Comparison of ENCODE assay signal across 1 cellular context in genomic region chr22:31895317-31896133, GRCh38.
A peak's percentile ranks its signal among the peaks of the same experiment; 100 is the strongest.
TF ChIP-seq lines count a peak whose summit lies in the region.

No MANE protein-coding gene starts in this region.

TF ChIP-seq in K562, 482 proteins besides CTCF, POLR2A, EP300 and RAD21 (continued from another document and continues in another):
- TF ChIP-seq ZNF518B (CRISPR knock-in tag; IDR thresholded peaks at IDR 0.05) = no peak
- TF ChIP-seq TGIF2 (CRISPR knock-in tag; IDR thresholded peaks at IDR 0.05) = no peak
- TF ChIP-seq ZNF695 (CRISPR knock-in tag; IDR thresholded peaks at IDR 0.05) = no peak
- no peak for TF ChIP-seq TCF7 (IDR thresholded peaks at IDR 0.05; ENCODE audit: borderline replicate concordance)
- no peak; the same call in 1 of the 2 replicates for TF ChIP-seq NFE2L1 (tag; IDR thresholded peaks at IDR 0.05; ENCODE audit: borderline replicate concordance, low read depth)
- TF ChIP-seq TAL1 (IDR thresholded peaks at IDR 0.05) = peak; percentile 95
- no peak for TF ChIP-seq MGA (IDR thresholded peaks at IDR 0.05)
- peak; percentile 36; the same call in 1 of the 2 replicates for TF ChIP-seq HDAC2 (IDR thresholded peaks at IDR 0.05)
- TF ChIP-seq RBFOX2 (IDR thresholded peaks at IDR 0.05; ENCODE audit: low read depth, low read length) = peak; percentile 33; the same call in 1 of the 2 replicates
- peak in 1 of 2 experiments; percentile 46; a peak in 1 of 4 replicates for TF ChIP-seq NONO (IDR thresholded peaks at IDR 0.05; ENCODE audit: low read depth in 2 of 2, low read length in 1 of 2)
- TF ChIP-seq RBM15 (IDR thresholded peaks at IDR 0.05; ENCODE audit: insufficient read depth, low read length) = no peak
- TF ChIP-seq NCOR1 (IDR thresholded peaks at IDR 0.05) = peak; percentile 94
- no peak for TF ChIP-seq PBX2 (CRISPR knock-in tag; IDR thresholded peaks at IDR 0.05; ENCODE audit: low read depth)
- TF ChIP-seq PBX2 (tag; conservative IDR thresholded peaks at IDR 0.05; ENCODE audit: low read depth) = peak; percentile 82
- TF ChIP-seq STAG1 (CRISPR knock-in tag; IDR thresholded peaks at IDR 0.05; ENCODE audit: borderline replicate concordance) = no peak
- TF ChIP-seq ZNF175 (CRISPR knock-in tag; IDR thresholded peaks at IDR 0.05; ENCODE audit: low read depth) = no peak
- TF ChIP-seq TOE1 (IDR thresholded peaks at IDR 0.05; ENCODE audit: borderline replicate concordance) = no peak
- TF ChIP-seq TOE1 (CRISPR knock-in tag; IDR thresholded peaks at IDR 0.05; ENCODE audit: borderline replicate concordance, low read depth) = no peak
- TF ChIP-seq PHF20 (IDR thresholded peaks at IDR 0.05; ENCODE audit: partially characterized antibody) = no peak
- no peak; the same call in 1 of the 2 replicates for TF ChIP-seq GTF2E2 (tag; IDR thresholded peaks at IDR 0.05)
- no peak for TF ChIP-seq RBM25 (IDR thresholded peaks at IDR 0.05; ENCODE audit: low read depth, low read length, severe bottlenecking)
- TF ChIP-seq ZNF780A (CRISPR knock-in tag; IDR thresholded peaks at IDR 0.05) = no peak
- no peak; a peak in 1 of 3 replicates for TF ChIP-seq CBX3 (IDR thresholded peaks at IDR 0.05; ENCODE audit: borderline replicate concordance in 1 of 2, low read length in 2 of 2)
- no peak for TF ChIP-seq ZNF239 (CRISPR knock-in tag; IDR thresholded peaks at IDR 0.05)
- TF ChIP-seq ZBTB40 (IDR thresholded peaks at IDR 0.05) = no peak
- TF ChIP-seq ZBTB40 (CRISPR knock-in tag; IDR thresholded peaks at IDR 0.05) = no peak
- TF ChIP-seq EGR1 (conservative IDR thresholded peaks at IDR 0.05) = no peak
- no peak for TF ChIP-seq ZBTB7A (IDR thresholded peaks at IDR 0.05; ENCODE audit: borderline replicate concordance, control insufficient read depth, low read depth, low read length)
- TF ChIP-seq MTA2 (IDR thresholded peaks at IDR 0.05; ENCODE audit: low read depth) = peak; percentile 90
- peak; percentile 92 for TF ChIP-seq LEF1 (IDR thresholded peaks at IDR 0.05)
